Comparison of ENCODE assay signal across 1 cellular context in the genomic region with DNA sequence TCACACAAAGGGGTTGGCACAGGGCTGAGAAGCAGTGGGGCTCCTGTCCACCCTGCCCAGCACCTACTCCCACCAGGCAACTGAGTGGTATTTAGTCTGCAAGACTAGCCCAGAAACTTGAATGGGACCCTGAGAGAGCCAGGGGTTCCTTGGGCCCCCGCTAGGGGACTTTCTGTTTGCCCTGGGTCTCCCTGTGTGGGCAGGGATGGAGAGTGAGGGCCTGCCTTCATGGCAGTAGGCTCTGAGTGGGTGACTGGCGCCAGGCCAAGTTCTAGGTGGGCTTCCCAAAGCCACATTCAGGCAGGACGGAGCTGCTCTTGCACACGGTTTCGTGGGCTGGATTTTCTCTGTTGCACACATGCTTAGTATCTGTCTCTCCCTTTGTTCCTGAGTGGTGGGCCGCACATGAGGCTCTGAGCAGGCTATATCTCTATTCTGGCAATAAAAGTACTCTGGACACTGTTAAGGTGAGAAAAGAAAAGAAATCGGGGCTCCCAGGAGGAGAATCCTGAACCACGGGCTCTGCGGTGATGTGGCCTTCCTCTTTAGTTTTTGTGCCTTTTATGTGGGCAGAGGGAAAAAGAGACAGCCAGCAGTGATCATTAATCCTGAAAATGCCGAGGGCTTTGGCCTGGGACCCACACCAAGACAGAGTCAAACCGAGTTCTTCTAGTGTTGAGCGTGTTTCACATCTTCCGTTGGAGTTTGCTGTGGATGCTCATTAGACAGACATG.
TF ChIP-seq lines count a peak whose summit lies in the region.

No MANE protein-coding gene starts in this region.

TF ChIP-seq in IMR-90, 13 proteins besides CTCF, POLR2A, EP300 and RAD21:
- TF ChIP-seq MAFK (IDR thresholded peaks at IDR 0.05; ENCODE audit: low read depth, low read length), result no peak
- TF ChIP-seq BHLHE40 (IDR thresholded peaks at IDR 0.05; ENCODE audit: low read depth, low read length), result no peak
- no peak for TF ChIP-seq MXI1 (IDR thresholded peaks at IDR 0.05; ENCODE audit: borderline replicate concordance, low read depth, low read length)
- no peak for TF ChIP-seq SMC3 (IDR thresholded peaks at IDR 0.05; ENCODE audit: low read depth, low read length)
- TF ChIP-seq, protein P1, sequence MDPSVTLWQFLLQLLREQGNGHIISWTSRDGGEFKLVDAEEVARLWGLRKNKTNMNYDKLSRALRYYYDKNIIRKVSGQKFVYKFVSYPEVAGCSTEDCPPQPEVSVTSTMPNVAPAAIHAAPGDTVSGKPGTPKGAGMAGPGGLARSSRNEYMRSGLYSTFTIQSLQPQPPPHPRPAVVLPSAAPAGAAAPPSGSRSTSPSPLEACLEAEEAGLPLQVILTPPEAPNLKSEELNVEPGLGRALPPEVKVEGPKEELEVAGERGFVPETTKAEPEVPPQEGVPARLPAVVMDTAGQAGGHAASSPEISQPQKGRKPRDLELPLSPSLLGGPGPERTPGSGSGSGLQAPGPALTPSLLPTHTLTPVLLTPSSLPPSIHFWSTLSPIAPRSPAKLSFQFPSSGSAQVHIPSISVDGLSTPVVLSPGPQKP (IDR thresholded peaks at IDR 0.05; ENCODE audit: borderline replicate concordance, low read depth, low read length), result no peak
- no peak for TF ChIP-seq RCOR1 (IDR thresholded peaks at IDR 0.05; ENCODE audit: insufficient replicate concordance, low read length)
- TF ChIP-seq, protein P2, sequence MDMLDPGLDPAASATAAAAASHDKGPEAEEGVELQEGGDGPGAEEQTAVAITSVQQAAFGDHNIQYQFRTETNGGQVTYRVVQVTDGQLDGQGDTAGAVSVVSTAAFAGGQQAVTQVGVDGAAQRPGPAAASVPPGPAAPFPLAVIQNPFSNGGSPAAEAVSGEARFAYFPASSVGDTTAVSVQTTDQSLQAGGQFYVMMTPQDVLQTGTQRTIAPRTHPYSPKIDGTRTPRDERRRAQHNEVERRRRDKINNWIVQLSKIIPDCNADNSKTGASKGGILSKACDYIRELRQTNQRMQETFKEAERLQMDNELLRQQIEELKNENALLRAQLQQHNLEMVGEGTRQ (IDR thresholded peaks at IDR 0.05; ENCODE audit: low read depth, low read length), result no peak
- no peak for TF ChIP-seq NFE2L2 (IDR thresholded peaks at IDR 0.05; ENCODE audit: low read depth, low read length)
- TF ChIP-seq FOS (IDR thresholded peaks at IDR 0.05; ENCODE audit: low read depth, low read length), result no peak
- no peak for TF ChIP-seq CHD1 (IDR thresholded peaks at IDR 0.05; ENCODE audit: low read depth, low read length)
- TF ChIP-seq MAZ (IDR thresholded peaks at IDR 0.05; ENCODE audit: borderline replicate concordance, low read depth, low read length), result no peak
- TF ChIP-seq RFX5 (IDR thresholded peaks at IDR 0.05; ENCODE audit: low read depth, low read length), result no peak
- no peak for TF ChIP-seq CEBPB (IDR thresholded peaks at IDR 0.05; ENCODE audit: low read depth, low read length)
